ENCODE assay signal across 8 cellular contexts in the genomic region with DNA sequence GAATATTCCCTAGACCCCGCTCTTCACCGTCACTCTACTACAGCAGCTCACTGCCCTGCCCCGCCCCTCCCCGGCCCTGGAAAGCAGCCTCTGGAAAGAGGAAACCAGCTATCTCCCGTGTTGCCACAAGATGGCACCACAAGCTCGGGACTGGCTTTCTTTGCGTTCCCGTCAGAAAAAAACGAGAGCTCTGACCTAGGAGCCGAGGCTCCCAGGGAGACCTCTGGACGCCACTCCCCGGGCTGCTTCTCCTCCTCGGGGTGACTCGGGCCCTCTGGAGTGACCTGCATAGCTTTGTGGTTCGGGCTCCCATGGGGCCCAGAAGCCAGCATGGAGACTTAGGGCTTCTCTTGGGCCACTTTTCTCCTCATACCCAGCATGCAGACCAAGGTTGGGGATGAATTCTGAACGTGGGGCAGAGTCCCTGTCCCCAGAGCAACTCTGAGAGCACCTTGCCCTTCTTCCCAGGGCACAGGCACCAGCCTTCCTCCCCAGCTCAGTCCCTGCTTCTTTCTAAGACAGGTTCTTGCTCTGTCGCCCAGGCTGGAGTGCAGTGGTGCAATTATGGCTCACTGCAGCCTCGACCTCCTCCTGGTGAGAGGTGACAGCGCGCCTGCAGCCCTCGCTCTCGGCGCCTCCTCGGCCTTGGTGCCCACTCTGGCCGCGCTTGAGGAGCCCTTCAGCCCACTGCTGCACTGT. TPM values are rescaled to one million over a fixed set of nuclear protein-coding genes. Genes with fewer than 3 reads are reported as not detected.
DNase-seq lines count a peak whose midpoint lies in the region; ATAC-seq, FAIRE-seq and TF ChIP-seq lines count a peak whose summit lies in the region.

No MANE protein-coding gene starts in this region.

- FAIRE-seq in endothelial cell of umbilical vein (lab: Jason Lieb, UNC), result peak; percentile 95

- peak; percentile 86 to 89 for TF ChIP-seq CTCF in endothelial cell of umbilical vein (IDR thresholded peaks at IDR 0.05; ENCODE audit: extremely low read depth in 1 of 2, insufficient read depth in 1 of 2, low read depth in 1 of 2, low read length in 2 of 2)

- H3K27me3 ChIP-seq in NT2/D1 (ENCODE audit: insufficient read depth, insufficient read length) (peaks cover 4% of the 10 kb centered on the region), endothelial cell of umbilical vein (ENCODE audit: control insufficient read depth in 2 of 2, insufficient read depth in 2 of 2, low read length in 2 of 2) (no peaks in the 10 kb centered on the region)

- peaks cover 8% of the 10 kb centered on the region; the same call in 1 of the 2 replicates for H3K9me3 ChIP-seq in NT2/D1 (ENCODE audit: insufficient read depth, low read length)
- H3K9me3 ChIP-seq in endothelial cell of umbilical vein (replicated peaks; ENCODE audit: control insufficient read depth, insufficient read depth, low read length), result no peaks in the 10 kb centered on the region

- CTCF ChIA-PET in endothelial cell of umbilical vein (lab: Charles Lee), result interaction anchor here (0.6 to 13.1 kb wide), 53 partner anchors 9 to 1302 kb away, joined by 3 to 651 read pairs (median 6); a partner anchor contains a TSS

- no peak for TF ChIP-seq POLR2A in endothelial cell of umbilical vein (IDR thresholded peaks at IDR 0.05; ENCODE audit: low read depth, low read length)

- no peak for ATAC-seq in GM18861 (IDR thresholded peaks at IDR 0.05; ENCODE audit: unreplicated experiment)

- H3K4me3 ChIP-seq in NT2/D1 (ENCODE audit: insufficient read length, low read depth) (no peak overlapping the region), endothelial cell of umbilical vein (replicated peaks in 1 of 3; ENCODE audit: insufficient read depth in 1 of 3, low read depth in 1 of 3, low read length in 3 of 3) (no peak overlapping the region)

- H3K36me3 ChIP-seq in NT2/D1 (ENCODE audit: insufficient read depth, insufficient read length, low read length) (no peaks in the 10 kb centered on the region), endothelial cell of umbilical vein (ENCODE audit: control insufficient read depth in 2 of 2, extremely low read depth in 1 of 2, insufficient read depth in 2 of 2, low read length in 2 of 2) (no peaks in the 10 kb centered on the region)

- no peak overlapping the region for H3K27ac ChIP-seq in endothelial cell of umbilical vein (ENCODE audit: insufficient read depth, low read depth, low read length)

- H3K9ac ChIP-seq in NT2/D1 (ENCODE audit: insufficient read length, low read depth) (peak overlapping the region; percentile 63), endothelial cell of umbilical vein (replicated peaks; ENCODE audit: extremely low read depth, insufficient read depth, low read length) (no peak overlapping the region)

- in situ Hi-C loops in Caki2 (cut with HindIII; ENCODE audit: low pct_unique_long_range_greater_than_20kb, low sequenced_read_pairs), result no loop called here

- H2AFZ ChIP-seq in endothelial cell of umbilical vein (ENCODE audit: low read depth, low read length), result peak overlapping the region; percentile 79

- intact Hi-C loops in endothelial cell of umbilical vein (cut with micrococcal nuclease), result loop anchor here (1.0 to 5.0 kb wide), 4 partner anchors 64 to 350 kb away; a partner anchor contains a TSS

- H3K79me2 ChIP-seq in endothelial cell of umbilical vein (ENCODE audit: control insufficient read depth, insufficient read depth, low read length), result no peaks in the 10 kb centered on the region

- no peaks in the 10 kb centered on the region for H3K9me1 ChIP-seq in endothelial cell of umbilical vein (replicated peaks; ENCODE audit: control insufficient read depth, extremely low read depth, insufficient read depth, low read length)

- dilution Hi-C loops in endothelial cell of umbilical vein (cut with MboI; ENCODE audit: extremely low pct_ligation_motif_present, low sequenced_read_pairs), result no loop called here

- DNase-seq in Caki2 (ENCODE audit: low read depth) (peak; percentile 79), HUDEP-2 (lab: John Stamatoyannopoulos, UW; ENCODE audit: unreplicated experiment in 76 of 76) (peak in 72 of 76 experiments; percentile 4 to 86 (median 68)), NT2/D1 (ENCODE audit: low read depth, low spot score) (peak; percentile 87), endothelial cell of umbilical vein (ENCODE audit: low read depth, low spot score) (peak; percentile 81), mucosa of gallbladder (ENCODE audit: low spot score) (peak; percentile 89)
- peak; percentile 56 for DNase-seq in activated CD8-positive, alpha-beta memory T cell treated with anti-CD3 and anti-CD28 coated beads, Interleukin-2, amount 50 U/mL, for 24 hours (ENCODE audit: extremely low read depth)
- DNase-seq in stimulated activated CD8-positive, alpha-beta memory T cell treated with anti-CD3 and anti-CD28 coated beads, Interleukin-4, amount 100 ng/mL, for 4 hours (ENCODE audit: low read depth in 2 of 2, low spot score in 1 of 2), result peak; percentile 48 to 65

- BruUV-seq in endothelial cell of umbilical vein (replicated peaks; lab: Mats Ljungman, UMichigan), result no TSS peak

- POLR2A ChIA-PET in endothelial cell of umbilical vein (lab: Charles Lee), result interaction anchor here (1.7 kb wide), 1 partner anchor 64 kb away, joined by 9 read pairs; no protein-coding TSS in a partner anchor

- no peaks in the 10 kb centered on the region for H4K20me1 ChIP-seq in endothelial cell of umbilical vein (replicated peaks; ENCODE audit: control insufficient read depth, extremely low read depth, insufficient read depth, low read length)

- H3K4me1 ChIP-seq in NT2/D1 (ENCODE audit: insufficient read depth, insufficient read length), result peaks cover 5% of the 10 kb centered on the region
- H3K4me1 ChIP-seq in endothelial cell of umbilical vein (ENCODE audit: control insufficient read depth, extremely low read depth, insufficient read depth, low read length), result peaks cover 15% of the 10 kb centered on the region

- peak overlapping the region; percentile 47 for H3K4me2 ChIP-seq in endothelial cell of umbilical vein (ENCODE audit: insufficient read depth, low read length)

TF ChIP-seq in endothelial cell of umbilical vein, 7 proteins besides CTCF, POLR2A, EP300 and RAD21:
- TF ChIP-seq JUN (IDR thresholded peaks at IDR 0.05; ENCODE audit: borderline replicate concordance, insufficient read depth, insufficient read length, low read depth), result no peak
- TF ChIP-seq MYC (IDR thresholded peaks at IDR 0.05; ENCODE audit: low read depth, low read length), result no peak
- TF ChIP-seq POLR2AphosphoS5 (IDR thresholded peaks at IDR 0.05; ENCODE audit: insufficient read depth, low read depth, low read length), result no peak
- TF ChIP-seq, protein P1, sequence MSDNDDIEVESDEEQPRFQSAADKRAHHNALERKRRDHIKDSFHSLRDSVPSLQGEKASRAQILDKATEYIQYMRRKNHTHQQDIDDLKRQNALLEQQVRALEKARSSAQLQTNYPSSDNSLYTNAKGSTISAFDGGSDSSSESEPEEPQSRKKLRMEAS (IDR thresholded peaks at IDR 0.05; ENCODE audit: insufficient read depth, insufficient read length), result no peak
- no peak for TF ChIP-seq EZH2 (IDR thresholded peaks at IDR 0.05; ENCODE audit: borderline replicate concordance, low read depth, low read length, severe bottlenecking)
- no peak for TF ChIP-seq FOS (IDR thresholded peaks at IDR 0.05; ENCODE audit: borderline replicate concordance, insufficient read depth, low read length)
- no peak for TF ChIP-seq GATA2 (IDR thresholded peaks at IDR 0.05; ENCODE audit: insufficient read depth, insufficient read length, low read depth, low read length)

RNA-seq across cellular contexts. Expression of a gene that starts 19.0 kb away (rescaled TPM):
- total RNA-seq in Caki2 (2014; rRNA removed; shearing (Covaris generic); ENCODE audit: low replicate concordance), result 24.1 and 33.0 TPM in 2 replicates
- total RNA-seq in endothelial cell of umbilical vein (12.4 and 12.9 TPM in 2 replicates), mucosa of gallbladder (20.3 TPM)
- 15.4 and 16.7 TPM in 2 replicates for polyA plus RNA-seq in endothelial cell of umbilical vein
- polyA plus RNA-seq in endothelial cell of umbilical vein (2011; cell fraction: cytosol; rRNA removed), result 11.6 and 15.3 TPM in 2 replicates
- polyA plus RNA-seq in endothelial cell of umbilical vein (2011; cell fraction: nucleus; rRNA removed), result 12.1 and 12.5 TPM in 2 replicates
- polyA plus RNA-seq in endothelial cell of umbilical vein (2012), result 6.2 and 6.9 TPM in 2 replicates
- 10.3 and 10.5 TPM in 2 replicates for polyA minus RNA-seq in endothelial cell of umbilical vein
- 2.0 TPM for polyA minus RNA-seq in endothelial cell of umbilical vein (2011; cell fraction: cytosol; rRNA and poly(A)+ RNA removed)
- 2.3 and 2.5 TPM in 2 replicates for polyA minus RNA-seq in endothelial cell of umbilical vein (2011; cell fraction: nucleus; rRNA and poly(A)+ RNA removed)

RNA-seq across cellular contexts. Expression of a gene that starts 21.4 kb away (rescaled TPM):
- total RNA-seq in Caki2 (2014; rRNA removed; shearing (Covaris generic); ENCODE audit: low replicate concordance), result 20.6 and 22.2 TPM in 2 replicates
- total RNA-seq in endothelial cell of umbilical vein (77.4 and 79.6 TPM in 2 replicates), mucosa of gallbladder (59.6 TPM)
- 30.4 and 32.2 TPM in 2 replicates for polyA plus RNA-seq in endothelial cell of umbilical vein
- 25.0 and 30.4 TPM in 2 replicates for polyA plus RNA-seq in endothelial cell of umbilical vein (2011; cell fraction: cytosol; rRNA removed)
- 48.2 and 54.1 TPM in 2 replicates for polyA plus RNA-seq in endothelial cell of umbilical vein (2011; cell fraction: nucleus; rRNA removed)
- polyA plus RNA-seq in endothelial cell of umbilical vein (2012), result 50.1 and 59.6 TPM in 2 replicates
- polyA minus RNA-seq in endothelial cell of umbilical vein, result 25.2 and 25.4 TPM in 2 replicates
- polyA minus RNA-seq in endothelial cell of umbilical vein (2011; cell fraction: cytosol; rRNA and poly(A)+ RNA removed), result 15.3 TPM
- polyA minus RNA-seq in endothelial cell of umbilical vein (2011; cell fraction: nucleus; rRNA and poly(A)+ RNA removed), result 23.1 and 27.4 TPM in 2 replicates

RNA-seq across cellular contexts. Expression of a gene that starts 46.9 kb away (rescaled TPM):
- 22.7 and 27.1 TPM in 2 replicates for total RNA-seq in Caki2 (2014; rRNA removed; shearing (Covaris generic); ENCODE audit: low replicate concordance)
- total RNA-seq in endothelial cell of umbilical vein (5.2 and 9.2 TPM in 2 replicates), mucosa of gallbladder (20.2 TPM)
- 14.4 and 19.3 TPM in 2 replicates for polyA plus RNA-seq in endothelial cell of umbilical vein
- polyA plus RNA-seq in endothelial cell of umbilical vein (2011; cell fraction: cytosol; rRNA removed), result 10.3 TPM in 2 replicates
- polyA plus RNA-seq in endothelial cell of umbilical vein (2011; cell fraction: nucleus; rRNA removed), result 7.4 and 8.2 TPM in 2 replicates
- polyA plus RNA-seq in endothelial cell of umbilical vein (2012), result 16.3 and 32.2 TPM in 2 replicates
- polyA minus RNA-seq in endothelial cell of umbilical vein, result 14.3 and 20.0 TPM in 2 replicates
- 1.0 TPM for polyA minus RNA-seq in endothelial cell of umbilical vein (2011; cell fraction: cytosol; rRNA and poly(A)+ RNA removed)
- 5.2 and 5.3 TPM in 2 replicates for polyA minus RNA-seq in endothelial cell of umbilical vein (2011; cell fraction: nucleus; rRNA and poly(A)+ RNA removed)
